13 cellular contexts compared by ENCODE assay signal in the genomic region with DNA sequence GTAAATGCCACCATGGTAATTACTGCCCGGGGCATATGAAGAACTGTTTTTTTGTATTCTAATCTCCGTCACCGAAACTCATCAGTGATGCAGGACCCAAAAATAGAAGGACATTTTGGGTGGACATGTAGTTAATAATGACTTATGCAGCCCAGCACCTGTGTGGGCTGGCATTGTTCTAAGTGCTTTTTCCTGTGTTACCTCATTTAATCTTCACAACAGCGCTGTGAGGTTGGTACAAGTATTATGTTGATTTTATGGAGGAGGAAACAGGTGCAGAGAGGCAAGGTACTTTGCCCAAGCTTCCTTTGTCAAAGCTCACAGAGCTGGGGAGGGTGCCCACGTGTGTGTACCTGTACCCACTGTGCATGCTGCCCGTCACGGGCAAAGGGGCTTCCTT. TPM values are rescaled to one million over a fixed set of nuclear protein-coding genes. Genes with fewer than 3 reads are reported as not detected.
DNase-seq lines count a peak whose midpoint lies in the region; ATAC-seq, FAIRE-seq and TF ChIP-seq lines count a peak whose summit lies in the region.
"Had no signal": no experiment of that assay in that cellular context is flagged by ENCODE, and none has a peak within 500 bp of the region (broad histone marks: within the 10 kb centered on the region; RNA-seq: fewer than 3 reads in every experiment).

No MANE protein-coding gene starts in this region.

- no peak overlapping the region for H3K4me2 ChIP-seq in GM12878 (ENCODE audit: control insufficient read depth, insufficient read depth)
- H3K4me2 ChIP-seq: PC-9 had no signal

- ATAC-seq in GM18520 (IDR thresholded peaks at IDR 0.05; ENCODE audit: unreplicated experiment), result peak; percentile 36
- ATAC-seq in GM12878, result no peak
- ATAC-seq in stimulated activated naive B cell treated with anti-CD40 and anti-IgM and Interleukin-4, amounts not matched to agents 10 μg/mL and 1 μg/mL and 100 μg/mL, for 72 hours (replicated peaks), result peak in 1 of 2 donors; percentile 72
- ATAC-seq: foreskin keratinocyte had no signal

- POLR2A ChIA-PET in GM12878 (lab: Charles Lee), result interaction anchor here (1.1 to 1.3 kb wide), 2 partner anchors 11 to 20 kb away, joined by 4 read pairs; no protein-coding TSS in a partner anchor
- POLR2A ChIA-PET in RWPE1 (lab: Yijun Ruan, JAX; ENCODE audit: low non-redundant PET), result no interaction called here

- H3K27ac ChIP-seq in GM12878 (ENCODE audit: control insufficient read depth, insufficient read depth) (peak overlapping the region; percentile 65), RWPE1 (no peak overlapping the region), uterus (peak overlapping the region in 1 of 2 donors; percentile 33)
- H3K27ac ChIP-seq: foreskin keratinocyte, PC-9 had no signal

- TF ChIP-seq POLR2A in GM12878 (IDR thresholded peaks at IDR 0.05; ENCODE audit: low read depth, low read length) (no peak), uterus (IDR thresholded peaks at IDR 0.05) (no peak)

- H3K79me2 ChIP-seq in GM12878 (ENCODE audit: control insufficient read depth, insufficient read depth, low read length), result peaks cover 14% of the 10 kb centered on the region

- FAIRE-seq in GM12878 (lab: Jason Lieb, UNC), result no peak
- FAIRE-seq: HTR-8/SVneo had no signal

- H3K4me1 Mint-ChIP-seq in stimulated activated naive B cell treated with anti-CD40 and anti-IgM and Interleukin-4, amounts not matched to agents 10 μg/mL and 1 μg/mL and 100 μg/mL, for 72 hours, result peaks cover 0 to 9% of the 10 kb centered on the region in 2 donors
- no peaks in the 10 kb centered on the region for H3K4me1 Mint-ChIP-seq in activated CD4-positive, alpha-beta T cell treated with anti-CD3 and anti-CD28 coated beads, Interleukin-2, amount 10 ng/mL, durations not matched to agents 24 days and 14 days

- peaks cover 51% of the 10 kb centered on the region for H3K4me1 ChIP-seq in GM12878 (ENCODE audit: control insufficient read depth, insufficient read depth, low read length)
- no peaks in the 10 kb centered on the region for H3K4me1 ChIP-seq in uterus
- H3K4me1 ChIP-seq: foreskin keratinocyte had no signal

- 7% methylated on average over 7 of the region's 7 CpGs for WGBS in GM12878 (ENCODE audit: insufficient coverage, insufficient replicate concordance, low lambda C conversion rate, missing lambda C conversion rate)

- intact Hi-C loops in GM12878 (cut with micrococcal nuclease; ENCODE audit: unreplicated experiment), result no loop called here
- intact Hi-C loops in uterus (cut with DNase I; ENCODE audit: low total_unique reads), result no loop called here
- intact Hi-C loops in activated CD4-positive, alpha-beta T cell treated with anti-CD3 and anti-CD28 coated beads, Interleukin-2, amount 10 ng/mL, durations not matched to agents 24 days and 14 days (cut with micrococcal nuclease), result no loop called here

- H3K27me3 ChIP-seq in GM12878 (replicated peaks in 1 of 2; ENCODE audit: control insufficient read depth in 2 of 2, insufficient read depth in 2 of 2, low read length in 1 of 2) (no peaks in the 10 kb centered on the region), uterus (no peaks in the 10 kb centered on the region)
- H3K27me3 ChIP-seq: foreskin keratinocyte had no signal

- H3K36me3 ChIP-seq in GM12878 (ENCODE audit: control insufficient read depth in 2 of 2, insufficient read depth in 2 of 2, low read length in 1 of 2), result peaks cover 0 to 4% of the 10 kb centered on the region in 2 experiments; a peak in 2 of 4 replicates
- no peaks in the 10 kb centered on the region for H3K36me3 ChIP-seq in uterus

- RAD21 ChIA-PET in GM12878 (lab: Charles Lee; ENCODE audit: unreplicated experiment), result interaction anchor here (1.2 to 8.2 kb wide), 3 partner anchors 14 to 24 kb away, joined by 3 to 63 read pairs (median 4); no protein-coding TSS in a partner anchor

- no peak; a peak in 1 of 4 replicates for TF ChIP-seq EP300 in GM12878 (IDR thresholded peaks at IDR 0.05; ENCODE audit: borderline replicate concordance in 1 of 2, control insufficient read depth in 1 of 2, low read depth in 2 of 2, low read length in 2 of 2)

- BruUV-seq in GM12878 (replicated peaks; lab: Mats Ljungman, UMichigan), result TSS peak; percentile 14

- H3K27ac Mint-ChIP-seq in stimulated activated naive B cell treated with anti-CD40 and anti-IgM and Interleukin-4, amounts not matched to agents 10 μg/mL and 1 μg/mL and 100 μg/mL, for 72 hours, result peak overlapping the region; percentile 95
- no peak overlapping the region for H3K27ac Mint-ChIP-seq in activated CD4-positive, alpha-beta T cell treated with anti-CD3 and anti-CD28 coated beads, Interleukin-2, amount 10 ng/mL, durations not matched to agents 24 days and 14 days
- H3K27ac Mint-ChIP-seq: activated T-helper 1 cell treated with anti-CD3 and anti-CD28 coated beads, Interleukin-12 subunit alpha, Interleukin-12 subunit beta, Interleukin-2, Interleukin-4 antibody, amounts not matched to agents 30 ng/mL and 10 ng/mL and 1 ng/mL, durations not matched to agents 14 hours and 24 hours and 36 hours had no signal

- peak overlapping the region in 1 of 2 donors; percentile 62 for H3K4me3 Mint-ChIP-seq in stimulated activated naive B cell treated with anti-CD40 and anti-IgM and Interleukin-4, amounts not matched to agents 10 μg/mL and 1 μg/mL and 100 μg/mL, for 72 hours
- no peak overlapping the region for H3K4me3 Mint-ChIP-seq in activated CD4-positive, alpha-beta T cell treated with anti-CD3 and anti-CD28 coated beads, Interleukin-2, amount 10 ng/mL, durations not matched to agents 24 days and 14 days
- H3K4me3 Mint-ChIP-seq: activated T-helper 1 cell treated with anti-CD3 and anti-CD28 coated beads, Interleukin-12 subunit alpha, Interleukin-12 subunit beta, Interleukin-2, Interleukin-4 antibody, amounts not matched to agents 30 ng/mL and 10 ng/mL and 1 ng/mL, durations not matched to agents 14 hours and 24 hours and 36 hours had no signal

- SMC1A ChIA-PET in GM12878 (lab: Charles Lee; ENCODE audit: uncharacterized antibody, unreplicated experiment), result interaction anchor here (1.3 to 7.8 kb wide), 7 partner anchors 12 to 58 kb away, joined by 3 to 62 read pairs (median 30); no protein-coding TSS in a partner anchor

- H3K27me3 Mint-ChIP-seq in stimulated activated naive B cell treated with anti-CD40 and anti-IgM and Interleukin-4, amounts not matched to agents 10 μg/mL and 1 μg/mL and 100 μg/mL, for 72 hours, result peaks cover 0 to 7% of the 10 kb centered on the region in 2 donors
- no peaks in the 10 kb centered on the region for H3K27me3 Mint-ChIP-seq in activated CD4-positive, alpha-beta T cell treated with anti-CD3 and anti-CD28 coated beads, Interleukin-2, amount 10 ng/mL, durations not matched to agents 24 days and 14 days

- in situ Hi-C loops in GM12878 (cut with MboI), result loop anchor here (25.0 kb wide), 1 partner anchor 1756 kb away; the partner anchor contains the start of genes CKS2 and SECISBP2

- DNase-seq in NCI-H1436 treated with DMSO at 0.1 percent for 48 hours (lab: John Stamatoyannopoulos, UW), result peak; percentile 28
- DNase-seq in GM12878 (ENCODE audit: low read depth, low spot score), result no peak
- DNase-seq in stimulated activated naive B cell treated with anti-CD40 and anti-IgM and Interleukin-4, amounts not matched to agents 10 μg/mL and 1 μg/mL and 100 μg/mL, for 72 hours, result peak; percentile 15
- DNase-seq in RWPE1 (ENCODE audit: low spot score), result no peak
- DNase-seq in uterus, result no peak
- DNase-seq in stimulated activated CD4-positive, alpha-beta T cell treated with anti-CD3 and anti-CD28 coated beads, Interleukin-1b, Interleukin-23, amount 100 ng/mL, for 48 hours, result no peak
- no peak for DNase-seq in activated CD4-positive, alpha-beta T cell treated with anti-CD3 and anti-CD28 coated beads, Interleukin-2, amount 10 ng/mL, durations not matched to agents 24 days and 14 days
- DNase-seq: DMS 273 treated with DMSO at 0.1 percent for 48 hours, foreskin keratinocyte, PC-9 had no signal

- TF ChIP-seq CTCF in GM12878 (IDR thresholded peaks at IDR 0.05 in 2 of 3, conservative IDR thresholded peaks at IDR 0.05 in 1 of 3; ENCODE audit: control insufficient read depth in 2 of 3, extremely low read depth in 1 of 3, insufficient read depth in 1 of 3, low read depth in 3 of 3, low read length in 3 of 3) (no peak), RWPE1 (conservative IDR thresholded peaks at IDR 0.05; ENCODE audit: low read depth) (no peak), uterus (IDR thresholded peaks at IDR 0.05) (no peak)

- no peaks in the 10 kb centered on the region for H3K9me3 Mint-ChIP-seq in stimulated activated naive B cell treated with anti-CD40 and anti-IgM and Interleukin-4, amounts not matched to agents 10 μg/mL and 1 μg/mL and 100 μg/mL, for 72 hours
- H3K9me3 Mint-ChIP-seq in activated CD4-positive, alpha-beta T cell treated with anti-CD3 and anti-CD28 coated beads, Interleukin-2, amount 10 ng/mL, durations not matched to agents 24 days and 14 days, result no peaks in the 10 kb centered on the region
- H3K9me3 Mint-ChIP-seq: activated T-helper 1 cell treated with anti-CD3 and anti-CD28 coated beads, Interleukin-12 subunit alpha, Interleukin-12 subunit beta, Interleukin-2, Interleukin-4 antibody, amounts not matched to agents 30 ng/mL and 10 ng/mL and 1 ng/mL, durations not matched to agents 14 hours and 24 hours and 36 hours had no signal

- no peak overlapping the region for H3K9ac ChIP-seq in GM12878 (ENCODE audit: control insufficient read depth, insufficient read depth, low read length)

- CTCF ChIA-PET in GM12878 (lab: Yijun Ruan, JAX) (interaction anchor here (0.7 to 2.2 kb wide), 7 partner anchors 10 to 101 kb away, joined by 3 to 7 read pairs (median 3); no protein-coding TSS in a partner anchor), RWPE1 (lab: Yijun Ruan, JAX) (interaction anchor here (0.7 kb wide), 1 partner anchor 47 kb away, joined by 3 read pairs; no protein-coding TSS in a partner anchor)

- H2AFZ ChIP-seq in GM12878 (ENCODE audit: control insufficient read depth, low read depth, low read length), result no peak overlapping the region
- H2AFZ ChIP-seq: PC-9 had no signal

- no peaks in the 10 kb centered on the region for H4K20me1 ChIP-seq in GM12878 (ENCODE audit: control insufficient read depth, insufficient read depth)

- H3K36me3 Mint-ChIP-seq in stimulated activated naive B cell treated with anti-CD40 and anti-IgM and Interleukin-4, amounts not matched to agents 10 μg/mL and 1 μg/mL and 100 μg/mL, for 72 hours, result no peaks in the 10 kb centered on the region
- H3K36me3 Mint-ChIP-seq in activated CD4-positive, alpha-beta T cell treated with anti-CD3 and anti-CD28 coated beads, Interleukin-2, amount 10 ng/mL, durations not matched to agents 24 days and 14 days (ENCODE audit: low read depth), result no peaks in the 10 kb centered on the region

- TF ChIP-seq RAD21 in GM12878 (IDR thresholded peaks at IDR 0.05; ENCODE audit: insufficient read depth, low read depth, low read length), result no peak

- H3K4me3 ChIP-seq in GM12878 (no peak overlapping the region), uterus (no peak overlapping the region)
- H3K4me3 ChIP-seq: PC-9 had no signal

- no peaks in the 10 kb centered on the region for H3K9me3 ChIP-seq in GM12878 (replicated peaks; ENCODE audit: control insufficient read depth, insufficient read depth, low read length)
- H3K9me3 ChIP-seq in uterus, result no peaks in the 10 kb centered on the region

RNA-seq across cellular contexts. Expression of gene DAPK1, which starts 58.4 kb away (rescaled TPM):
- total RNA-seq in GM12878 (2013; cell fraction: nucleolus; rRNA removed), result 289 and 314 TPM in 2 replicates
- total RNA-seq in GM12878 (2014; rRNA removed) (54.7 and 57.5 TPM in 2 replicates), GM12878 (2014; rRNA removed; fragmentation: Illumina TruSeq; extraction: Trizol) (44.1 and 46.1 TPM in 2 replicates), GM12878 (2021) (94.7 and 96.7 TPM in 2 replicates), uterus (10 to 100 TPM; 19.1 to 44.8 (median 40.4) TPM)
- polyA plus RNA-seq in GM12878 (2011; ENCODE audit: low read depth), result 14.1 TPM
- polyA plus RNA-seq in GM12878 (2011; rRNA removed) (31.4 and 41.3 TPM in 2 replicates), GM12878 (2014; fragmentation: Illumina TruSeq; extraction: Trizol) (43.6 and 48.4 TPM in 2 replicates), GM12878 (2014; fragmentation: Nextera tagmentation; extraction: Ambion mirVana) (10 to 100 TPM in 1 of 2 experiments, 1 to 10 TPM in 1; 8.2 to 10.4 TPM), GM12878 (2014; rRNA removed) (48.2 and 56.5 TPM in 2 replicates), GM12878 (2016; fragmentation: Nextera tagmentation; extraction: Ambion mirVana) (10 to 100 TPM; 55.5 to 56.0 TPM)
- 22.3 and 23.6 TPM in 2 replicates for polyA plus RNA-seq in GM12878 (2011; cell fraction: cytosol; rRNA removed)
- polyA plus RNA-seq in GM12878 (2011; cell fraction: nucleus; rRNA removed), result 127 and 131 TPM in 2 replicates
- 24.5 and 32.2 TPM in 2 replicates for polyA plus RNA-seq in GM12878 (2012)
- 88.0 and 110 TPM in 2 replicates for polyA minus RNA-seq in GM12878 (2011; rRNA and poly(A)+ RNA removed)
- 13.4 and 14.3 TPM in 2 replicates for polyA minus RNA-seq in GM12878 (2011; cell fraction: cytosol; rRNA and poly(A)+ RNA removed)
- 88.4 and 117 TPM in 2 replicates for polyA minus RNA-seq in GM12878 (2011; cell fraction: nucleus; rRNA and poly(A)+ RNA removed)
- 2.2 and 3.6 TPM in 2 replicates for total RNA-seq in activated CD4-positive, alpha-beta T cell treated with anti-CD3 and anti-CD28 coated beads, Interleukin-2, amount 10 ng/mL, durations not matched to agents 24 days and 14 days

Comparison
In these comparisons a context has a peak if more than half of its experiments do, and no peak if none do; other contexts are left out.
1. DNase-seq: peak in NCI-H1436 treated with DMSO at 0.1 percent for 48 hours (single experiment) and stimulated activated naive B cell treated with anti-CD40 and anti-IgM and Interleukin-4, amounts not matched to agents 10 μg/mL and 1 μg/mL and 100 μg/mL, for 72 hours (single experiment); none in GM12878 (single experiment), RWPE1 (single experiment), uterus (0 of 2), stimulated activated CD4-positive, alpha-beta T cell treated with anti-CD3 and anti-CD28 coated beads, Interleukin-1b, Interleukin-23, amount 100 ng/mL, for 48 hours (single experiment) and activated CD4-positive, alpha-beta T cell treated with anti-CD3 and anti-CD28 coated beads, Interleukin-2, amount 10 ng/mL, durations not matched to agents 24 days and 14 days (single experiment).